ENCODE assay signal across 8 cellular contexts in the genomic region with DNA sequence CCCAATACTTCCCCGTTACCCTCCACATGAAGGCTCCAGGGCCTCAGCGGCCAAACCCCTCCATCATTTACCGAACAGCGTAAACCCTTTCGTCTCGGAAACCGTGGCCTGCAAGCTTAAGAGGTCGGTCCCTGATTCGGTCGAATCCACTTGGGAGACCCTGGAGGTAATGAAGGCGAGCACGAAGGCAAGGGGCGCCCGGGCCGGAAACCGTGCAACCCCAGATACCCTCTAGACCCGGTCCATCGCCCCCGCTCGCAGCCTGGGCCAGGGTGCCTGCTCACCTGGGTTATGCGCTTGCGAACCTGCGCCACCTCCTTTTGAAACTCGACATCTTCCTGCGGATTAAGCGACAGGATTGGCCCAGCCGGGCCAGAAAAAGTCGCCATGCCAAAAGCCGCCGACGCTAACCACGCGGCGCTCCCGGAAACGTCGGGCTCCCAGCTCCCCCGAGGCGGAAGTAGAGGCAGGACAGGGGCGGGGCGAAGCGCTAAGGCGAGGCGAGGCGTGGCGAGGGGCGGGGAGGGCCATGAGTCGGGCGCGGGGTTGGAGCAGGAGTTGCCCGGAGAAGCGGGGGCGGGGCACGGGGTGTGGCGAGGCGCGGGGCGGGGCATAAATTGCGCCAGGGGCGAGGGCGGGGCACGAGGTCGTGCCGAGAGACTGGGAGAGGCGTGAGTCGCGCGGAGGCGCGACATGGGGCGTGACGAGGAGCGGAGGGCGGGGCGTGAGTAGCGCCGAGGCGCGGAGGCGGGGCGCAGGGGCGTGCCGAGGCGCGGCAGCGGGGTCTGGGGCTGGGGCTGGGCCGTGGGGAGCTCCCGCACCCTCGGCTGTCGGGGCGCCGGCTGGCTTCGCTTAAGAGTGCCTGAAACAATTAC. TPM values are rescaled to one million over a fixed set of nuclear protein-coding genes. Genes with fewer than 3 reads are reported as not detected.
A peak's percentile ranks its signal among the peaks of the same experiment; 100 is the strongest.
DNase-seq lines count a peak whose midpoint lies in the region; ATAC-seq, FAIRE-seq and TF ChIP-seq lines count a peak whose summit lies in the region.

A gene (minus strand): TSS at position 414 of the 875 bp plus-strand sequence. CDS start 25 bp downstream, at position 389.

- TF ChIP-seq CTCF in GM06990 (IDR thresholded peaks at IDR 0.05; ENCODE audit: insufficient read depth, low read length, poor library complexity, severe bottlenecking) (no peak), NB4 (IDR thresholded peaks at IDR 0.05; ENCODE audit: low read depth, low read length) (no peak)

- TF ChIP-seq POLR2A in NB4 (IDR thresholded peaks at IDR 0.05; ENCODE audit: extremely low read depth, insufficient read length): peak; percentile 71

- H3K36me3 Mint-ChIP-seq in activated naive CD4-positive, alpha-beta T cell treated with anti-CD3 and anti-CD28 coated beads for 36 hours (ENCODE audit: low read depth): peaks cover 32% of the 10 kb centered on the region

- H3K9me3 ChIP-seq in neuronal stem cell (replicated peaks in 1 of 2; ENCODE audit: control insufficient read depth in 2 of 2, insufficient read depth in 1 of 2, low read depth in 1 of 2, low read length in 2 of 2): no peaks in the 10 kb centered on the region
- no peaks in the 10 kb centered on the region for H3K9me3 ChIP-seq in subcutaneous abdominal adipose tissue (ENCODE audit: control insufficient read depth in 5 of 5, low read length in 5 of 5)

- no peaks in the 10 kb centered on the region for H3K27me3 Mint-ChIP-seq in activated naive CD4-positive, alpha-beta T cell treated with anti-CD3 and anti-CD28 coated beads for 36 hours (ENCODE audit: low read depth)

- H3K23ac ChIP-seq in neuronal stem cell (ENCODE audit: low read depth, low read length, poor library complexity): peak within 1 kb of the TSS; percentile 80

- peak within 1 kb of the TSS; percentile 90 for H3K4me3 Mint-ChIP-seq in activated naive CD4-positive, alpha-beta T cell treated with anti-CD3 and anti-CD28 coated beads for 36 hours

- H4K8ac ChIP-seq in neuronal stem cell (ENCODE audit: low read depth, low read length): no peak within 1 kb of the TSS

- H3K27me3 ChIP-seq in GM06990 (replicated peaks; ENCODE audit: control insufficient read depth, insufficient read depth, low read length): no peaks in the 10 kb centered on the region
- H3K27me3 ChIP-seq in neuronal stem cell (ENCODE audit: control insufficient read depth in 3 of 3, insufficient read depth in 3 of 3, low read depth in 1 of 3, low read length in 3 of 3): peaks cover 0 to 3% (median 0%) of the 10 kb centered on the region in 3 experiments
- no peaks in the 10 kb centered on the region for H3K27me3 ChIP-seq in subcutaneous abdominal adipose tissue (ENCODE audit: control insufficient read depth in 5 of 5, insufficient read depth in 4 of 5, low read length in 5 of 5)

- H2AK5ac ChIP-seq in neuronal stem cell (ENCODE audit: low read depth, low read length): peak within 1 kb of the TSS; percentile 88

- H2BK15ac ChIP-seq in neuronal stem cell (ENCODE audit: low read length): peak within 1 kb of the TSS; percentile 83

- peak within 1 kb of the TSS; percentile 93 for H3K27ac Mint-ChIP-seq in activated naive CD4-positive, alpha-beta T cell treated with anti-CD3 and anti-CD28 coated beads for 36 hours

- H3K27ac ChIP-seq in neuronal stem cell (replicated peaks; ENCODE audit: low read length) (no peak within 1 kb of the TSS), subcutaneous abdominal adipose tissue (ENCODE audit: low read depth, low read length) (peak within 1 kb of the TSS; percentile 84)

- H3K4me3 ChIP-seq in GM06990 (replicated peaks; ENCODE audit: low read depth, low read length) (peak within 1 kb of the TSS; percentile 98), NB4 (ENCODE audit: low read depth, low read length) (peak within 1 kb of the TSS; percentile 96), neuronal stem cell (ENCODE audit: low read length in 2 of 2) (peak within 1 kb of the TSS; percentile 93 to 96), subcutaneous abdominal adipose tissue (ENCODE audit: low read depth in 1 of 5, low read length in 5 of 5) (peak within 1 kb of the TSS; percentile 93 to 99 (median 98))

- H3K4me1 ChIP-seq in neuronal stem cell (ENCODE audit: control insufficient read depth in 2 of 2, insufficient read depth in 1 of 2, low read depth in 1 of 2, low read length in 2 of 2) (peaks cover 0 to 1% of the 10 kb centered on the region in 2 donors), subcutaneous abdominal adipose tissue (ENCODE audit: control insufficient read depth in 5 of 5, insufficient read depth in 5 of 5, low read length in 5 of 5) (peaks cover 5 to 22% (median 19%) of the 10 kb centered on the region in 5 donors)

- no CpG with 5 or more reads among the region's 93 CpGs for WGBS in neuronal stem cell (ENCODE audit: extremely low coverage in 2 of 2, insufficient read length in 2 of 2, insufficient replicate concordance in 1 of 2), 2 donors

- peak within 1 kb of the TSS; percentile 59 for H3K18ac ChIP-seq in neuronal stem cell (ENCODE audit: low read length)

- H3K36me3 ChIP-seq in GM06990 (ENCODE audit: control insufficient read depth, insufficient read depth, low read length) (no peaks in the 10 kb centered on the region; the same call in 1 of the 2 replicates), neuronal stem cell (replicated peaks in 1 of 2; ENCODE audit: control insufficient read depth in 2 of 2, insufficient read depth in 2 of 2, low read length in 2 of 2) (peaks cover 5 to 34% of the 10 kb centered on the region in 2 donors), subcutaneous abdominal adipose tissue (ENCODE audit: control insufficient read depth in 5 of 5, insufficient read depth in 5 of 5, low read length in 5 of 5) (peaks cover 0 to 23% (median 7%) of the 10 kb centered on the region in 5 donors)

- peaks cover 41% of the 10 kb centered on the region for H3K4me1 Mint-ChIP-seq in activated naive CD4-positive, alpha-beta T cell treated with anti-CD3 and anti-CD28 coated beads for 36 hours (ENCODE audit: low read depth)

- peak; percentile 89 for ATAC-seq in HG02571 (IDR thresholded peaks at IDR 0.05; ENCODE audit: unreplicated experiment)

- no peak within 1 kb of the TSS for H2BK12ac ChIP-seq in neuronal stem cell (ENCODE audit: low read length)

- H3K79me1 ChIP-seq in neuronal stem cell (ENCODE audit: low read depth, low read length): peaks cover 5% of the 10 kb centered on the region

- H2AFZ ChIP-seq in neuronal stem cell (ENCODE audit: low read length): peak within 1 kb of the TSS; percentile 95

- FAIRE-seq in frontal cortex (lab: Jason Lieb, UNC): no peak

- peak within 1 kb of the TSS; percentile 90 for H3K9ac ChIP-seq in neuronal stem cell (ENCODE audit: low read depth, low read length, poor library complexity)
- peak within 1 kb of the TSS; percentile 93 to 97 (median 95) for H3K9ac ChIP-seq in subcutaneous abdominal adipose tissue (ENCODE audit: low read length in 5 of 5)

- H3K4me2 ChIP-seq in neuronal stem cell (ENCODE audit: insufficient read depth, low read length, poor library complexity, severe bottlenecking): peak within 1 kb of the TSS; percentile 93

- peak within 1 kb of the TSS; percentile 82 for H2BK5ac ChIP-seq in neuronal stem cell (ENCODE audit: low read length)

- peak within 1 kb of the TSS; percentile 97 for H3K4ac ChIP-seq in neuronal stem cell (ENCODE audit: low read length)

- H3K14ac ChIP-seq in neuronal stem cell (ENCODE audit: low read length): peak within 1 kb of the TSS; percentile 47

- no peaks in the 10 kb centered on the region for H3K9me3 Mint-ChIP-seq in activated naive CD4-positive, alpha-beta T cell treated with anti-CD3 and anti-CD28 coated beads for 36 hours

- CTCF ChIA-PET in activated naive CD4-positive, alpha-beta T cell treated with anti-CD3 and anti-CD28 coated beads for 36 hours (lab: Charles Lee): interaction anchor here (0.5 to 1.7 kb wide), 7 partner anchors 12 to 205 kb away, joined by 3 to 5 read pairs (median 3); no protein-coding TSS in a partner anchor

- no peak within 1 kb of the TSS for H2BK120ac ChIP-seq in neuronal stem cell (ENCODE audit: low read depth, low read length)

- no peak within 1 kb of the TSS for H4K91ac ChIP-seq in neuronal stem cell (ENCODE audit: low read depth, low read length, poor library complexity)

- intact Hi-C loops in activated naive CD4-positive, alpha-beta T cell treated with anti-CD3 and anti-CD28 coated beads for 36 hours (cut with micrococcal nuclease): loop anchor here (1.0 to 10.0 kb wide), 7 partner anchors 14 to 1484 kb away; a partner anchor contains a TSS

- DNase-seq in GM06990 (ENCODE audit: extremely low read depth, insufficient read length) (peak; percentile 98), NB4 (ENCODE audit: low read depth) (peak; percentile 99), SK-N-DZ (ENCODE audit: low spot score) (peak; percentile 94), frontal cortex (ENCODE audit: low spot score in 2 of 2) (peak; percentile 98 to 99), neuronal stem cell (ENCODE audit: low spot score) (peak; percentile 97)
- peak; percentile 100 for DNase-seq in activated naive CD4-positive, alpha-beta T cell treated with anti-CD3 and anti-CD28 coated beads for 36 hours

RNA-seq across cellular contexts. Expression of the gene that starts here (rescaled TPM):
- polyA plus RNA-seq in SK-N-DZ (2014; cell fraction: cytosol; rRNA removed): 67.3 and 82.2 TPM in 2 replicates
- polyA plus RNA-seq in SK-N-DZ (2014; cell fraction: nucleus; rRNA removed): 66.1 and 73.9 TPM in 2 replicates
- 100 to 1,000 TPM; 112 to 117 TPM for total RNA-seq in activated naive CD4-positive, alpha-beta T cell treated with anti-CD3 and anti-CD28 coated beads for 36 hours
- total RNA-seq in frontal cortex: 53.8 TPM
- 71.9 TPM for polyA plus RNA-seq in neuronal stem cell (2013, experiment 1 of 2)
- polyA plus RNA-seq in neuronal stem cell (2013, experiment 2 of 2): 72.4 TPM
